9 cellular contexts compared by ENCODE assay signal in the genomic region with DNA sequence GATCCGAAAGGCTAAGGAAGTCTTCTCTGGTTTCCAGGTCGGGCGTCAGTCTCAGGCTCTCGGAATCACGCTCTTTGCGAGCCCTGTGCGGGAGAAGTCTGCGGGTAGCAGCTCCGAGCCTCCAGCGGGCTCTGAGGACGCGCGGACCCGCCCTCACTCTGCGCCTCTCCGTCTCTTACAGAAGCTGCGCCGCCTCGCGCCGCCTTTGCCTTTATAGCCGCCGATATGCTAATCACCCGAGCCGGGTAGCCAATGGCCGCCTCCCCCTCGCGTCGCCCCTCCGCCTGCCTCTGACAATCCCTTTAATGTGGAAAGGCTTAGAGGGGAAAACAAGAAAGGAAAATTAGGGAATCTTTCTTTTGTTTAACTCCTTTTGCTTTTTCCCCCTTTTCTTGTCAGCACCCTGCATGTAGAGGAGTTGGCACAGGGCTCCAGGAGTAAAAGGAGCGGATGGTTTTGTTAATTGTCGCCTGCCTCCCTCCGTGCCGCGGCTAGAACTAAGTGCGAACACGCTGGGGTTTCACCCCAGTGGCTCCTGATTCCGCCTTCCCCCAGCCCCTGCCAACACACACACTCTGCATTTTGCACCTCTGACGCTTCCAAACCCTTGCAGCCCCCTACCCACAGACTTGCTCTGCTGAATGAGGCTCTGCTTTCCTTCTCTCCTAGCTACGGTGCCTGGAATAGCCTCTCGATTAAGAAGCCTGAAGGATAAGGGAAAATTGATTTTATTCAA. TPM values are rescaled to one million over a fixed set of nuclear protein-coding genes. Genes with fewer than 3 reads are reported as not detected.
DNase-seq lines count a peak whose midpoint lies in the region; ATAC-seq, FAIRE-seq and TF ChIP-seq lines count a peak whose summit lies in the region.
"Had no signal": no experiment of that assay in that cellular context is flagged by ENCODE, and none has a peak within 500 bp of the region (broad histone marks: within the 10 kb centered on the region; RNA-seq: fewer than 3 reads in every experiment).

A gene with protein sequence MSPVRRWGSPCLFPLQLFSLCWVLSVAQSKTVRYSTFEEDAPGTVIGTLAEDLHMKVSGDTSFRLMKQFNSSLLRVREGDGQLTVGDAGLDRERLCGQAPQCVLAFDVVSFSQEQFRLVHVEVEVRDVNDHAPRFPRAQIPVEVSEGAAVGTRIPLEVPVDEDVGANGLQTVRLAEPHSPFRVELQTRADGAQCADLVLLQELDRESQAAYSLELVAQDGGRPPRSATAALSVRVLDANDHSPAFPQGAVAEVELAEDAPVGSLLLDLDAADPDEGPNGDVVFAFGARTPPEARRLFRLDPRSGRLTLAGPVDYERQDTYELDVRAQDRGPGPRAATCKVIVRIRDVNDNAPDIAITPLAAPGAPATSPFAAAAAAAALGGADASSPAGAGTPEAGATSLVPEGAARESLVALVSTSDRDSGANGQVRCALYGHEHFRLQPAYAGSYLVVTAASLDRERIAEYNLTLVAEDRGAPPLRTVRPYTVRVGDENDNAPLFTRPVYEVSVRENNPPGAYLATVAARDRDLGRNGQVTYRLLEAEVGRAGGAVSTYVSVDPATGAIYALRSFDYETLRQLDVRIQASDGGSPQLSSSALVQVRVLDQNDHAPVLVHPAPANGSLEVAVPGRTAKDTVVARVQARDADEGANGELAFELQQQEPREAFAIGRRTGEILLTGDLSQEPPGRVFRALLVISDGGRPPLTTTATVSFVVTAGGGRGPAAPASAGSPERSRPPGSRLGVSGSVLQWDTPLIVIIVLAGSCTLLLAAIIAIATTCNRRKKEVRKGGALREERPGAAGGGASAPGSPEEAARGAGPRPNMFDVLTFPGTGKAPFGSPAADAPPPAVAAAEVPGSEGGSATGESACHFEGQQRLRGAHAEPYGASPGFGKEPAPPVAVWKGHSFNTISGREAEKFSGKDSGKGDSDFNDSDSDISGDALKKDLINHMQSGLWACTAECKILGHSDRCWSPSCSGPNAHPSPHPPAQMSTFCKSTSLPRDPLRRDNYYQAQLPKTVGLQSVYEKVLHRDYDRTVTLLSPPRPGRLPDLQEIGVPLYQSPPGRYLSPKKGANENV (minus strand): TSS at position 186 of the 736 bp plus-strand sequence. CDS start 204 bp downstream, outside the sequence.

- peaks cover 63% of the 10 kb centered on the region for H3K27me3 Mint-ChIP-seq in activated T-helper 2 cell treated with anti-CD3 and anti-CD28 coated beads, Interferon-gamma antibody, Interleukin-2, Interleukin-4, amounts not matched to agents 10 μg/mL and 5 μg/mL and 100 μg/mL, durations not matched to agents 14 hours and 24 hours and 36 hours (ENCODE audit: low read depth)

- TF ChIP-seq CTCF in D721Med (IDR thresholded peaks at IDR 0.05; ENCODE audit: insufficient read depth, missing control alignments) (no peak), kidney (IDR thresholded peaks at IDR 0.05; ENCODE audit: borderline replicate concordance, extremely low read depth, insufficient read depth) (no peak)

- H3K9me3 ChIP-seq in kidney (ENCODE audit: control insufficient read depth in 1 of 2, low read length in 2 of 2): no peaks in the 10 kb centered on the region

- H3K36me3 ChIP-seq in kidney (ENCODE audit: control insufficient read depth in 1 of 2, insufficient read depth in 2 of 2, low read length in 2 of 2): no peaks in the 10 kb centered on the region

- H3K9me3 Mint-ChIP-seq in activated T-helper 2 cell treated with anti-CD3 and anti-CD28 coated beads, Interferon-gamma antibody, Interleukin-2, Interleukin-4, amounts not matched to agents 10 μg/mL and 5 μg/mL and 100 μg/mL, durations not matched to agents 14 hours and 24 hours and 36 hours: no peaks in the 10 kb centered on the region

- peak; percentile 47 for DNase-seq in D721Med (ENCODE audit: insufficient read length, low spot score)
- DNase-seq in NCI-H1930 (lab: John Stamatoyannopoulos, UW): peak; percentile 65 to 76
- DNase-seq in activated T-helper 2 cell treated with anti-CD3 and anti-CD28 coated beads, Interferon-gamma antibody, Interleukin-2, Interleukin-4, amounts not matched to agents 10 μg/mL and 5 μg/mL and 100 μg/mL, durations not matched to agents 14 hours and 24 hours and 36 hours (ENCODE audit: low spot score): no peak
- DNase-seq in middle frontal gyrus (ENCODE audit: extremely low spot score, low spot score): peak; percentile 53
- no peak for DNase-seq in HPDE6-E6E7 (ENCODE audit: extremely low spot score)
- no peak for DNase-seq in kidney
- DNase-seq: IMR-90 had no signal

- no peak within 1 kb of the TSS for H3K4me3 Mint-ChIP-seq in activated T-helper 2 cell treated with anti-CD3 and anti-CD28 coated beads, Interferon-gamma antibody, Interleukin-2, Interleukin-4, amounts not matched to agents 10 μg/mL and 5 μg/mL and 100 μg/mL, durations not matched to agents 14 hours and 24 hours and 36 hours (ENCODE audit: low read depth)

- ATAC-seq in HG02981 (IDR thresholded peaks at IDR 0.05; ENCODE audit: unreplicated experiment) (no peak), GM21737 (IDR thresholded peaks at IDR 0.05; ENCODE audit: unreplicated experiment) (no peak)

- intact Hi-C loops in activated T-helper 2 cell treated with anti-CD3 and anti-CD28 coated beads, Interferon-gamma antibody, Interleukin-2, Interleukin-4, amounts not matched to agents 10 μg/mL and 5 μg/mL and 100 μg/mL, durations not matched to agents 14 hours and 24 hours and 36 hours (cut with micrococcal nuclease): loop anchor here (5.0 to 10.0 kb wide), 2 partner anchors 184 to 354 kb away; no protein-coding TSS in a partner anchor
- intact Hi-C loops in kidney (cut with DNase I): no loop called here

- H3K36me3 Mint-ChIP-seq in activated T-helper 2 cell treated with anti-CD3 and anti-CD28 coated beads, Interferon-gamma antibody, Interleukin-2, Interleukin-4, amounts not matched to agents 10 μg/mL and 5 μg/mL and 100 μg/mL, durations not matched to agents 14 hours and 24 hours and 36 hours (ENCODE audit: low read depth): no peaks in the 10 kb centered on the region

- H3K4me1 ChIP-seq in kidney (ENCODE audit: control insufficient read depth in 1 of 2, insufficient read depth in 1 of 2, low read depth in 1 of 2, low read length in 2 of 2): peaks cover 0 to 6% of the 10 kb centered on the region in 2 donors

- H3K9ac ChIP-seq in kidney (ENCODE audit: low read length in 2 of 2): no peak within 1 kb of the TSS

- H3K27ac Mint-ChIP-seq in activated T-helper 2 cell treated with anti-CD3 and anti-CD28 coated beads, Interferon-gamma antibody, Interleukin-2, Interleukin-4, amounts not matched to agents 10 μg/mL and 5 μg/mL and 100 μg/mL, durations not matched to agents 14 hours and 24 hours and 36 hours: peak within 1 kb of the TSS; percentile 14

- H3K4me1 Mint-ChIP-seq in activated T-helper 2 cell treated with anti-CD3 and anti-CD28 coated beads, Interferon-gamma antibody, Interleukin-2, Interleukin-4, amounts not matched to agents 10 μg/mL and 5 μg/mL and 100 μg/mL, durations not matched to agents 14 hours and 24 hours and 36 hours (ENCODE audit: low read depth): peaks cover 16% of the 10 kb centered on the region

- no peak within 1 kb of the TSS for H3K27ac ChIP-seq in kidney (ENCODE audit: low read depth in 2 of 2, low read length in 2 of 2)

- FAIRE-seq in D721Med (lab: Jason Lieb, UNC): no peak
- FAIRE-seq in kidney (lab: Jason Lieb, UNC): no peak

- no peak within 1 kb of the TSS for H3K4me3 ChIP-seq in kidney (ENCODE audit: low read length in 2 of 2)

RNA-seq across cellular contexts. Expression of the gene that starts here (rescaled TPM):
- total RNA-seq in activated T-helper 2 cell treated with anti-CD3 and anti-CD28 coated beads, Interferon-gamma antibody, Interleukin-2, Interleukin-4, amounts not matched to agents 10 μg/mL and 5 μg/mL and 100 μg/mL, durations not matched to agents 14 hours and 24 hours and 36 hours: 0.14 TPM in 1 of 2 replicates, not detected in the other
- total RNA-seq in kidney: not detected
- polyA plus RNA-seq in kidney (ENCODE audit: insufficient read depth, low read depth, low replicate concordance): not detected
- total RNA-seq: IMR-90 had no signal
- polyA plus RNA-seq: IMR-90 had no signal

Comparison
In these comparisons a context has a peak if more than half of its experiments do, and no peak if none do; other contexts are left out.
1. DNase-seq: peak in D721Med (single experiment), NCI-H1930 (2 of 2) and middle frontal gyrus (single experiment); none in activated T-helper 2 cell treated with anti-CD3 and anti-CD28 coated beads, Interferon-gamma antibody, Interleukin-2, Interleukin-4, amounts not matched to agents 10 μg/mL and 5 μg/mL and 100 μg/mL, durations not matched to agents 14 hours and 24 hours and 36 hours (single experiment), HPDE6-E6E7 (single experiment) and kidney (single experiment).